ENCODE assay signal across 21 cellular contexts in the genomic region with DNA sequence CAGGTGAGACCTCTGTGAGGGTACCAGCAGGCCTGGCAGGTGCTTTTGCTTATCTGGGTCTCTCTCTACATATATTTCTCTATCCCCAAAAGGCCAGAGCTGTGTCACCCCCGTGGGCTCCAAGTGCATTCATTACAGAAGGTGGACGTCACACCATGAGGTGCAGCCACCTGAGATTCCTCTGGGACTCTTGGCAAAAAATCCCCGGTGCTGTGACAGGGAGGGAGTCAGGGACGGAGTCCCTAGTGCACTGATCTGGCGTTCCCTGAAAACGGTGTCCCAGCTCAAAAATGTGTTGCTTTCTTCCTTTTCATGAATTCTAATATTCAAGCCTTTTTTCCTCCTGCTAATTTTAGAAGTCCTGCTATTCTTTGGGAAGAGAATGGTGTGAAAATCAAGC. TPM values are rescaled to one million over a fixed set of nuclear protein-coding genes. Genes with fewer than 3 reads are reported as not detected.
DNase-seq lines count a peak whose midpoint lies in the region; ATAC-seq and TF ChIP-seq lines count a peak whose summit lies in the region.
"Had no signal": no experiment of that assay in that cellular context is flagged by ENCODE, and none has a peak within 500 bp of the region (broad histone marks: within the 10 kb centered on the region; RNA-seq: fewer than 3 reads in every experiment).

No MANE protein-coding gene starts in this region.

- H3K9me3 ChIP-seq in IMR-90 (ENCODE audit: control insufficient read depth, insufficient read depth, low read length): no peaks in the 10 kb centered on the region
- H3K9me3 ChIP-seq in mesenchymal stem cell (ENCODE audit: control insufficient read depth, low read length): no peaks in the 10 kb centered on the region
- H3K9me3 ChIP-seq: BLaER1 treated with 17β-estradiol and CSF1 and Interleukin-3, amounts not matched to agents 10 nM and 100 nM had no signal

- BruUV-seq in IMR-90 (replicated peaks; lab: Mats Ljungman, UMichigan): no TSS peak

- peak overlapping the region in 2 of 3 experiments; percentile 81 to 95 for H3K27ac Mint-ChIP-seq in nephron
- peak overlapping the region; percentile 23 for H3K27ac Mint-ChIP-seq in stimulated activated effector memory CD8-positive, alpha-beta T cell treated with anti-CD3 and anti-CD28 coated beads, Interleukin-12 subunit alpha, Interleukin-12 subunit beta, amount 100 ng/mL, for 72 hours
- H3K27ac Mint-ChIP-seq in stimulated activated naive CD8-positive, alpha-beta T cell treated with anti-CD3 and anti-CD28 coated beads, Interleukin-15, amount 100 ng/mL, for 72 hours: no peak overlapping the region
- H3K27ac Mint-ChIP-seq: B cell; CD8-positive, alpha-beta T cell; IgD-negative memory B cell had no signal

- H3K27ac ChIP-seq in IMR-90 (ENCODE audit: insufficient read depth, low read length): no peak overlapping the region; the same call in 1 of the 2 replicates
- H3K27ac ChIP-seq in mesenchymal stem cell (ENCODE audit: low read length, poor library complexity, severe bottlenecking): no peak overlapping the region
- H3K27ac ChIP-seq: BLaER1 treated with 17β-estradiol and CSF1 and Interleukin-3, amounts not matched to agents 10 nM and 100 nM had no signal

- H3K4me2 ChIP-seq in IMR-90 (ENCODE audit: low read depth, low read length) (no peak overlapping the region), mesenchymal stem cell (ENCODE audit: low read length, poor library complexity, severe bottlenecking) (no peak overlapping the region)

- H4K91ac ChIP-seq in IMR-90 (ENCODE audit: insufficient read depth, low read depth, low read length) (no peak overlapping the region), mesenchymal stem cell (ENCODE audit: low read length) (no peak overlapping the region)

- peaks cover 39% of the 10 kb centered on the region for H3K9me1 ChIP-seq in IMR-90 (ENCODE audit: insufficient read depth, low read length)

- intact Hi-C loops in IMR-90 (cut with micrococcal nuclease): loop anchor here (1.0 kb wide), 1 partner anchor 13 kb away; no protein-coding TSS in a partner anchor

- no peak overlapping the region for H2AK9ac ChIP-seq in IMR-90 (replicated peaks; ENCODE audit: low read depth, low read length, poor library complexity)

- CTCF ChIA-PET in IMR-90 (lab: Yijun Ruan, JAX): no interaction called here

- H3K9ac ChIP-seq in IMR-90 (ENCODE audit: low read depth, low read length): no peak overlapping the region
- H3K9ac ChIP-seq in mesenchymal stem cell (ENCODE audit: low read length): no peak overlapping the region
- H3K9ac ChIP-seq: BLaER1 treated with 17β-estradiol and CSF1 and Interleukin-3, amounts not matched to agents 10 nM and 100 nM; GM23248 had no signal

- no peak for TF ChIP-seq POLR2A in IMR-90 (IDR thresholded peaks at IDR 0.05; ENCODE audit: low read depth, low read length)

- in situ Hi-C loops in IMR-90 (cut with MboI; ENCODE audit: low sequenced_read_pairs): loop anchor here (5.0 to 25.0 kb wide), 2 partner anchors 103 to 1027 kb away; no protein-coding TSS in a partner anchor

- H3K14ac ChIP-seq in IMR-90 (replicated peaks; ENCODE audit: low read depth, low read length) (no peak overlapping the region), mesenchymal stem cell (ENCODE audit: low read length in 2 of 2) (no peak overlapping the region)

- H3K18ac ChIP-seq in IMR-90 (ENCODE audit: low read depth, low read length) (no peak overlapping the region), mesenchymal stem cell (ENCODE audit: low read depth in 1 of 2, low read length in 2 of 2) (peak overlapping the region in 1 of 2 experiments; percentile 82)

- no peak overlapping the region; the same call in 1 of the 2 replicates for H4K5ac ChIP-seq in IMR-90 (ENCODE audit: low read depth, low read length)

- 90% methylated on average over 2 of the region's 6 CpGs; no CpG with 5 or more reads in 1 of the 2 experiments for WGBS in IMR-90 (ENCODE audit: extremely low coverage in 2 of 2, insufficient read length in 1 of 2), 2 experiments
- WGBS in mesenchymal stem cell: 92% methylated on average over 5 of the region's 6 CpGs

- no peaks in the 10 kb centered on the region for H3K27me3 Mint-ChIP-seq in nephron (ENCODE audit: low read depth)
- H3K27me3 Mint-ChIP-seq in stimulated activated naive CD8-positive, alpha-beta T cell treated with anti-CD3 and anti-CD28 coated beads, Interleukin-15, amount 100 ng/mL, for 72 hours: peaks cover 49% of the 10 kb centered on the region

- H3K36me3 ChIP-seq in IMR-90 (ENCODE audit: control insufficient read depth, insufficient read depth, low read length) (peaks cover 10% of the 10 kb centered on the region), mesenchymal stem cell (ENCODE audit: control insufficient read depth in 1 of 2, insufficient read depth in 2 of 2, low read depth in 1 of 2, low read length in 2 of 2) (peaks cover 15 to 18% of the 10 kb centered on the region in 2 experiments)

- DNase-seq in IMR-90 (no peak), mesenchymal stem cell (no peak), D341Med (ENCODE audit: low spot score) (no peak)
- DNase-seq in stimulated activated effector memory CD8-positive, alpha-beta T cell treated with anti-CD3 and anti-CD28 coated beads, Interleukin-12 subunit alpha, Interleukin-12 subunit beta, amount 100 ng/mL, for 72 hours (ENCODE audit: low spot score in 2 of 2): no peak
- DNase-seq in stimulated activated naive CD8-positive, alpha-beta T cell treated with anti-CD3 and anti-CD28 coated beads, Interleukin-15, amount 100 ng/mL, for 72 hours: no peak
- no peak for DNase-seq in activated effector memory CD4-positive, alpha-beta T cell treated with Interleukin-2 at 50 U/mL for 16 hours
- DNase-seq: 8988T; Calu3; CD8-positive, alpha-beta T cell; DMS 273 treated with DMSO at 0.1 percent for 48 hours; DMS53; DND-41; EL; GM23248; HCEC 1CT had no signal

- H2BK12ac ChIP-seq in mesenchymal stem cell (ENCODE audit: low read length in 2 of 2): peak overlapping the region in 1 of 2 experiments; percentile 39

- H2AK5ac ChIP-seq in IMR-90 (ENCODE audit: low read depth, low read length) (peak overlapping the region; percentile 77; the same call in 1 of the 2 replicates), mesenchymal stem cell (ENCODE audit: low read length, severe bottlenecking) (peak overlapping the region; percentile 1)

- H3K4me1 ChIP-seq in IMR-90 (ENCODE audit: control insufficient read depth, insufficient read depth, low read length) (peaks cover 65% of the 10 kb centered on the region), mesenchymal stem cell (ENCODE audit: control insufficient read depth, insufficient read depth, low read depth, low read length) (peaks cover 44% of the 10 kb centered on the region)

- H2BK20ac ChIP-seq in IMR-90 (ENCODE audit: low read depth, low read length): no peak overlapping the region

- H3K27me3 ChIP-seq in IMR-90 (ENCODE audit: control insufficient read depth, insufficient read depth, low read length): no peaks in the 10 kb centered on the region
- H3K27me3 ChIP-seq in mesenchymal stem cell (ENCODE audit: control insufficient read depth in 1 of 2, insufficient read depth in 1 of 2, low read length in 2 of 2): no peaks in the 10 kb centered on the region

- peaks cover 33% of the 10 kb centered on the region for H4K20me1 ChIP-seq in IMR-90 (ENCODE audit: insufficient read depth, low read length)

- peaks cover 92% of the 10 kb centered on the region for H3K4me1 Mint-ChIP-seq in nephron
- H3K4me1 Mint-ChIP-seq in stimulated activated effector memory CD8-positive, alpha-beta T cell treated with anti-CD3 and anti-CD28 coated beads, Interleukin-12 subunit alpha, Interleukin-12 subunit beta, amount 100 ng/mL, for 72 hours: peaks cover 32% of the 10 kb centered on the region
- H3K4me1 Mint-ChIP-seq in stimulated activated naive CD8-positive, alpha-beta T cell treated with anti-CD3 and anti-CD28 coated beads, Interleukin-15, amount 100 ng/mL, for 72 hours: peaks cover 24% of the 10 kb centered on the region

- H2BK5ac ChIP-seq in IMR-90 (ENCODE audit: low read depth, low read length, poor library complexity, severe bottlenecking) (no peak overlapping the region), mesenchymal stem cell (ENCODE audit: low read depth, low read length, poor library complexity, severe bottlenecking) (no peak overlapping the region)

- no peak overlapping the region for H4K8ac ChIP-seq in IMR-90 (ENCODE audit: low read depth in 2 of 2, low read length in 2 of 2)
- H4K8ac ChIP-seq in mesenchymal stem cell (ENCODE audit: low read length): no peak overlapping the region

- H2BK15ac ChIP-seq in IMR-90 (ENCODE audit: low read depth, low read length): 0 out of 3 replicates have a peak overlapping the region, but pooled peaks have one; percentile 25
- no peak overlapping the region for H2BK15ac ChIP-seq in mesenchymal stem cell (ENCODE audit: low read depth, poor library complexity, severe bottlenecking)

- H3K23ac ChIP-seq in IMR-90 (ENCODE audit: low read depth, low read length): no peak overlapping the region
- H3K23ac ChIP-seq in mesenchymal stem cell (ENCODE audit: low read length in 2 of 2): no peak overlapping the region

- no peaks in the 10 kb centered on the region for H3K9me3 Mint-ChIP-seq in nephron
- H3K9me3 Mint-ChIP-seq in stimulated activated effector memory CD8-positive, alpha-beta T cell treated with anti-CD3 and anti-CD28 coated beads, Interleukin-12 subunit alpha, Interleukin-12 subunit beta, amount 100 ng/mL, for 72 hours: no peaks in the 10 kb centered on the region
- no peaks in the 10 kb centered on the region for H3K9me3 Mint-ChIP-seq in stimulated activated naive CD8-positive, alpha-beta T cell treated with anti-CD3 and anti-CD28 coated beads, Interleukin-15, amount 100 ng/mL, for 72 hours
- H3K9me3 Mint-ChIP-seq: CD8-positive, alpha-beta T cell had no signal

- no peak overlapping the region for H3K4ac ChIP-seq in IMR-90 (ENCODE audit: low read depth, low read length)
- no peak overlapping the region for H3K4ac ChIP-seq in mesenchymal stem cell (ENCODE audit: low read depth in 1 of 2, low read length in 2 of 2)

- H3K56ac ChIP-seq in IMR-90 (ENCODE audit: extremely low read depth, insufficient read depth, low read length): no peak overlapping the region

- H3K4me3 ChIP-seq in IMR-90 (ENCODE audit: insufficient read depth, low read depth, low read length) (no peak overlapping the region), mesenchymal stem cell (ENCODE audit: insufficient read depth in 1 of 2, low read depth in 1 of 2, low read length in 2 of 2) (no peak overlapping the region)
- H3K4me3 ChIP-seq: BLaER1 treated with 17β-estradiol and CSF1 and Interleukin-3, amounts not matched to agents 10 nM and 100 nM; GM23248 had no signal

- TF ChIP-seq CTCF in IMR-90 (conservative IDR thresholded peaks at IDR 0.05; ENCODE audit: low read depth, low read length) (no peak), nephron (IDR thresholded peaks at IDR 0.05; ENCODE audit: unreplicated experiment in 3 of 3) (no peak)

- POLR2A ChIA-PET in IMR-90 (lab: Charles Lee; ENCODE audit: unreplicated experiment): no interaction called here

- peaks cover 6% of the 10 kb centered on the region for H3K36me3 Mint-ChIP-seq in nephron (ENCODE audit: low read depth)
- peaks cover 2% of the 10 kb centered on the region for H3K36me3 Mint-ChIP-seq in stimulated activated effector memory CD8-positive, alpha-beta T cell treated with anti-CD3 and anti-CD28 coated beads, Interleukin-12 subunit alpha, Interleukin-12 subunit beta, amount 100 ng/mL, for 72 hours
- H3K36me3 Mint-ChIP-seq: CD8-positive, alpha-beta T cell had no signal

- H3K79me1 ChIP-seq in IMR-90 (ENCODE audit: low read depth in 1 of 2, low read length in 2 of 2) (peaks cover 19 to 90% of the 10 kb centered on the region in 2 experiments), mesenchymal stem cell (replicated peaks; ENCODE audit: low read length, poor library complexity, severe bottlenecking) (peaks cover 5% of the 10 kb centered on the region)

- H2AFZ ChIP-seq in IMR-90 (replicated peaks; ENCODE audit: low read length, poor library complexity) (no peak overlapping the region), mesenchymal stem cell (ENCODE audit: low read depth, low read length) (no peak overlapping the region)
- H2AFZ ChIP-seq: GM23248 had no signal

- no peak for TF ChIP-seq RAD21 in IMR-90 (IDR thresholded peaks at IDR 0.05; ENCODE audit: low read length)

- dilution Hi-C loops in IMR-90 (cut with HindIII; ENCODE audit: low sequenced_read_pairs, unreplicated experiment): no loop called here

- H2BK120ac ChIP-seq in IMR-90 (ENCODE audit: low read depth, low read length) (peak overlapping the region; percentile 41), mesenchymal stem cell (ENCODE audit: low read depth, low read length) (no peak overlapping the region)

- H3K4me3 Mint-ChIP-seq in nephron: no peak overlapping the region
- H3K4me3 Mint-ChIP-seq in stimulated activated effector memory CD8-positive, alpha-beta T cell treated with anti-CD3 and anti-CD28 coated beads, Interleukin-12 subunit alpha, Interleukin-12 subunit beta, amount 100 ng/mL, for 72 hours: no peak overlapping the region
- no peak overlapping the region for H3K4me3 Mint-ChIP-seq in stimulated activated naive CD8-positive, alpha-beta T cell treated with anti-CD3 and anti-CD28 coated beads, Interleukin-15, amount 100 ng/mL, for 72 hours
- H3K4me3 Mint-ChIP-seq: B cell; CD8-positive, alpha-beta T cell; IgD-negative memory B cell had no signal

- ATAC-seq in IMR-90 (ENCODE audit: low read depth): no peak
- ATAC-seq in stimulated activated effector memory CD8-positive, alpha-beta T cell treated with anti-CD3 and anti-CD28 coated beads, Interleukin-12 subunit alpha, Interleukin-12 subunit beta, amount 100 ng/mL, for 72 hours: no peak
- no peak for ATAC-seq in stimulated activated naive CD8-positive, alpha-beta T cell treated with anti-CD3 and anti-CD28 coated beads, Interleukin-15, amount 100 ng/mL, for 72 hours
- no peak for ATAC-seq in HG03097 (IDR thresholded peaks at IDR 0.05; ENCODE audit: low FRiP score, unreplicated experiment)
- ATAC-seq: CD8-positive, alpha-beta T cell had no signal

RNA-seq across cellular contexts. Expression of a gene that starts 13.5 kb away (rescaled TPM):
- 7.8 and 8.1 TPM in 2 replicates for total RNA-seq in IMR-90 (2012; rRNA removed)
- 12.6 and 13.0 TPM in 2 replicates for polyA plus RNA-seq in IMR-90 (2012; rRNA removed)
- 5.5 and 10.2 TPM in 2 replicates for polyA plus RNA-seq in IMR-90 (2012; cell fraction: cytosol; rRNA removed)
- 29.6 and 33.4 TPM in 2 replicates for polyA plus RNA-seq in IMR-90 (2012; cell fraction: nucleus; rRNA removed; ENCODE audit: low replicate concordance)
- 28.5 TPM for polyA plus RNA-seq in mesenchymal stem cell (2013, experiment 1 of 2)
- polyA plus RNA-seq in mesenchymal stem cell (2013, experiment 2 of 2): 27.9 TPM
- total RNA-seq: Calu3; CD8-positive, alpha-beta T cell; G401 had no signal
- polyA plus RNA-seq: IgD-negative memory B cell had no signal

Comparison
In these comparisons a context has a peak if more than half of its experiments do, and no peak if none do; other contexts are left out.
1. H3K27ac Mint-ChIP-seq: peak in nephron (2 of 3) and stimulated activated effector memory CD8-positive, alpha-beta T cell treated with anti-CD3 and anti-CD28 coated beads, Interleukin-12 subunit alpha, Interleukin-12 subunit beta, amount 100 ng/mL, for 72 hours (single experiment); none in stimulated activated naive CD8-positive, alpha-beta T cell treated with anti-CD3 and anti-CD28 coated beads, Interleukin-15, amount 100 ng/mL, for 72 hours (0 of 2).